Comparison of ENCODE assay signal across 26 cellular contexts in the genomic region with DNA sequence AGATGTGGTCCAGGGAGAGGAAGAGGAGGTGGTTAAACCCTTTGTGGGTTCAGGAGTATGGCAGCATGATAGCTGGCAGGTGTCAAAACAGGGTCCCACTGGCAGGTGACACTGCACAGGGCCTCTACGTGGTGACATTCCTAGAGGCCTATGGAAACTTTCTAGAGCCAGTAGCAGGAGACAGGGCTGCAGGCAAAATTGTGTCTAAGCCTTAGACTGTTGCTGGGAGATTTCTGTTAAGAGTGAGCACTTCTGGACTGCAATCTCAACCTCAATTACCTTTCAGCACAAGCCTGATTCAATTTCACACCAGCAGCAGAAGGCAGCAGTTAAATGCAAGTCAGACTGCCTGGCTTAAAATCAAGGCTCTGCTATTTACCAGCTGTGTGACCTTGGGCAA. TPM values are rescaled to one million over a fixed set of nuclear protein-coding genes. Genes with fewer than 3 reads are reported as not detected.
DNase-seq lines count a peak whose midpoint lies in the region; ATAC-seq, FAIRE-seq and TF ChIP-seq lines count a peak whose summit lies in the region.
"Had no signal": no experiment of that assay in that cellular context is flagged by ENCODE, and none has a peak within 500 bp of the region (broad histone marks: within the 10 kb centered on the region; RNA-seq: fewer than 3 reads in every experiment).

No MANE protein-coding gene starts in this region.

- H3K4me3 ChIP-seq in GM23338 (no peak overlapping the region), H1 (ENCODE audit: extremely low read depth in 1 of 4, insufficient read depth in 2 of 4, low read depth in 3 of 4, low read length in 4 of 4) (no peak overlapping the region)
- H3K4me3 ChIP-seq: A549; BLaER1 treated with 17β-estradiol and CSF1 and Interleukin-3, amounts not matched to agents 10 nM and 100 nM; PC-9 had no signal

- H4K20me1 ChIP-seq in GM23338 (replicated peaks; ENCODE audit: insufficient read depth): no peaks in the 10 kb centered on the region
- no peaks in the 10 kb centered on the region for H4K20me1 ChIP-seq in H1 (replicated peaks in 1 of 2; ENCODE audit: control insufficient read depth in 1 of 2, insufficient read depth in 2 of 2, low read length in 2 of 2)
- H4K20me1 ChIP-seq: BLaER1 treated with 17β-estradiol and CSF1 and Interleukin-3, amounts not matched to agents 10 nM and 100 nM had no signal

- H3K4ac ChIP-seq in H1 (replicated peaks; ENCODE audit: insufficient read length, low read depth, low read length): no peak overlapping the region

- H3K14ac ChIP-seq in H1 (ENCODE audit: insufficient read length): no peak overlapping the region

- H3K36me3 ChIP-seq in GM23338 (ENCODE audit: insufficient read depth) (no peaks in the 10 kb centered on the region), H1 (ENCODE audit: control insufficient read depth in 2 of 4, insufficient read depth in 4 of 4, low read length in 3 of 4) (peaks cover 0 to 33% (median 12%) of the 10 kb centered on the region in 4 experiments; a peak in 6 of 8 replicates)

- H3K9ac ChIP-seq in H1 (replicated peaks in 1 of 4; ENCODE audit: extremely low read depth in 1 of 4, low read depth in 3 of 4, low read length in 3 of 4): no peak overlapping the region
- H3K9ac ChIP-seq: BLaER1 treated with 17β-estradiol and CSF1 and Interleukin-3, amounts not matched to agents 10 nM and 100 nM had no signal

- H4K5ac ChIP-seq in H1 (ENCODE audit: insufficient read length, low read depth, low read length): peak overlapping the region; percentile 10

- no peak overlapping the region for H2BK12ac ChIP-seq in H1 (ENCODE audit: low read depth, low read length)

- no peaks in the 10 kb centered on the region; the same call in 2 of the 3 replicates for H3K9me3 Mint-ChIP-seq in GM23338
- H3K9me3 Mint-ChIP-seq in progenitor cell of endocrine pancreas (ENCODE audit: low read depth): no peaks in the 10 kb centered on the region
- H3K9me3 Mint-ChIP-seq: CD4-positive, alpha-beta T cell; IgD-negative memory B cell had no signal

- no peak overlapping the region for H3K27ac Mint-ChIP-seq in GM23338
- peak overlapping the region; percentile 16 for H3K27ac Mint-ChIP-seq in progenitor cell of endocrine pancreas
- H3K27ac Mint-ChIP-seq: CD4-positive, alpha-beta T cell; IgD-negative memory B cell had no signal

- H3K9me3 ChIP-seq in H1 (ENCODE audit: insufficient read depth in 2 of 2, low read depth in 1 of 2, low read length in 1 of 2): no peaks in the 10 kb centered on the region; a peak in 1 of 4 replicates
- H3K9me3 ChIP-seq: A549 had no signal

- H3K4me1 ChIP-seq in GM23338 (ENCODE audit: insufficient read depth) (peaks cover 8% of the 10 kb centered on the region; the same call in 1 of the 2 replicates), H1 (replicated peaks in 1 of 4; ENCODE audit: control insufficient read depth in 3 of 4, insufficient read depth in 4 of 4, low read length in 3 of 4) (peaks cover 0 to 4% (median 2%) of the 10 kb centered on the region in 4 experiments; a peak in 3 of 7 replicates)

- no peak overlapping the region for H2BK5ac ChIP-seq in H1 (ENCODE audit: low read depth, low read length)

- H3K23me2 ChIP-seq in H1 (ENCODE audit: low read depth, low read length): no peaks in the 10 kb centered on the region

- no peaks in the 10 kb centered on the region for H3F3A ChIP-seq in GM23338 (replicated peaks; ENCODE audit: low read depth)

- H3K4me1 Mint-ChIP-seq in GM23338: peaks cover 15% of the 10 kb centered on the region
- no peaks in the 10 kb centered on the region for H3K4me1 Mint-ChIP-seq in progenitor cell of endocrine pancreas (ENCODE audit: low read depth)

- no peak overlapping the region for H4K91ac ChIP-seq in H1 (replicated peaks; ENCODE audit: insufficient read length, low read length)

- H3K4me2 ChIP-seq in GM23338: peak overlapping the region; percentile 38
- H3K4me2 ChIP-seq in H1 (ENCODE audit: insufficient read depth in 1 of 2, low read depth in 2 of 2, low read length in 2 of 2): peak overlapping the region in 1 of 2 experiments; percentile 2; a peak in 1 of 4 replicates
- H3K4me2 ChIP-seq: A549; BLaER1 treated with 17β-estradiol and CSF1 and Interleukin-3, amounts not matched to agents 10 nM and 100 nM; PC-9 had no signal

- no peak overlapping the region for H2BK120ac ChIP-seq in H1 (replicated peaks; ENCODE audit: low read depth, low read length)

- H3K27me3 ChIP-seq in GM23338 (ENCODE audit: insufficient read depth) (no peaks in the 10 kb centered on the region), H1 (replicated peaks in 1 of 4; ENCODE audit: control insufficient read depth in 3 of 4, extremely low read depth in 1 of 4, insufficient read depth in 3 of 4, low read length in 3 of 4) (no peaks in the 10 kb centered on the region)
- H3K27me3 ChIP-seq: BLaER1 treated with 17β-estradiol and CSF1 and Interleukin-3, amounts not matched to agents 10 nM and 100 nM had no signal

- H3K79me1 ChIP-seq in H1 (ENCODE audit: low read depth, low read length): no peaks in the 10 kb centered on the region

- no peak for FAIRE-seq in H1 (lab: Jason Lieb, UNC)
- FAIRE-seq: A549, D721Med had no signal

- H3K27me3 Mint-ChIP-seq in GM23338 (ENCODE audit: insufficient read depth, low read depth, poor library complexity): peaks cover 3% of the 10 kb centered on the region
- no peaks in the 10 kb centered on the region for H3K27me3 Mint-ChIP-seq in progenitor cell of endocrine pancreas
- H3K27me3 Mint-ChIP-seq: CD4-positive, alpha-beta T cell; IgD-negative memory B cell had no signal

- H3K36me3 Mint-ChIP-seq in GM23338 (ENCODE audit: low read depth) (peaks cover 62% of the 10 kb centered on the region), progenitor cell of endocrine pancreas (ENCODE audit: insufficient read depth) (peaks cover 17% of the 10 kb centered on the region)

- no peak for TF ChIP-seq RAD21 in H1 (IDR thresholded peaks at IDR 0.05 in 1 of 2, conservative IDR thresholded peaks at IDR 0.05 in 1 of 2; ENCODE audit: low read depth in 2 of 2, low read length in 2 of 2)

- no peak overlapping the region for H3K4me3 Mint-ChIP-seq in GM23338
- no peak overlapping the region for H3K4me3 Mint-ChIP-seq in progenitor cell of endocrine pancreas (ENCODE audit: low read depth)
- H3K4me3 Mint-ChIP-seq: CD4-positive, alpha-beta T cell; IgD-negative memory B cell had no signal

- intact Hi-C loops in Right ventricle myocardium inferior (cut with DNase I) (no loop called here), cardiac septum (cut with DNase I) (no loop called here)

- H2BK20ac ChIP-seq in H1 (ENCODE audit: low read length): no peak overlapping the region

- 68% methylated on average over 1 of the region's 1 CpG; no CpG with 5 or more reads in 1 of the 2 experiments for WGBS in H1 (ENCODE audit: extremely low coverage in 1 of 2, insufficient coverage in 1 of 2, insufficient read length in 1 of 2, insufficient replicate concordance in 2 of 2, low coverage in 1 of 2, low lambda C conversion rate in 2 of 2, missing lambda C conversion rate in 1 of 2), 2 experiments

- H2AFZ ChIP-seq in GM23338: no peak overlapping the region
- no peak overlapping the region for H2AFZ ChIP-seq in H1 (ENCODE audit: low read length)
- H2AFZ ChIP-seq: PC-9 had no signal

- H3K27ac ChIP-seq in GM23338 (ENCODE audit: low read depth): no peak overlapping the region
- H3K27ac ChIP-seq in H1 (ENCODE audit: low read depth, low read length): no peak overlapping the region
- H3K27ac ChIP-seq: A549; BLaER1 treated with 17β-estradiol and CSF1 and Interleukin-3, amounts not matched to agents 10 nM and 100 nM; HL-60; PC-9 had no signal

- TF ChIP-seq POLR2A in H1 (IDR thresholded peaks at IDR 0.05; ENCODE audit: control extremely low read depth in 1 of 2, low read depth in 2 of 2, low read length in 2 of 2): no peak

- no peaks in the 10 kb centered on the region for H3K9me2 ChIP-seq in GM23338 (ENCODE audit: insufficient read depth)

- H3K18ac ChIP-seq in H1 (ENCODE audit: extremely low read depth, low read length): no peak overlapping the region

- no peaks in the 10 kb centered on the region; the same call in 1 of the 2 replicates for H3K79me2 ChIP-seq in GM23338 (replicated peaks; ENCODE audit: insufficient read depth)
- no peaks in the 10 kb centered on the region for H3K79me2 ChIP-seq in H1 (ENCODE audit: control insufficient read depth in 1 of 2, insufficient read depth in 2 of 2, low read length in 2 of 2)

- TF ChIP-seq CTCF in GM23338 (conservative IDR thresholded peaks at IDR 0.05; ENCODE audit: low read depth in 2 of 2) (no peak), H1 (IDR thresholded peaks at IDR 0.05; ENCODE audit: control extremely low read depth in 1 of 3, insufficient read depth in 1 of 3, low read depth in 1 of 3, low read length in 3 of 3) (no peak), progenitor cell of endocrine pancreas (IDR thresholded peaks at IDR 0.05; ENCODE audit: unreplicated experiment) (no peak)

- no peak overlapping the region for H3K56ac ChIP-seq in H1 (replicated peaks; ENCODE audit: insufficient read length, low read depth, low read length)

- POLR2A ChIA-PET in H1 (lab: Charles Lee; ENCODE audit: partially characterized antibody): interaction anchor here (0.7 kb wide), 1 partner anchor 14 kb away, joined by 3 read pairs; no protein-coding TSS in a partner anchor

- DNase-seq in Right ventricle myocardium inferior (ENCODE audit: missing footprints) (no peak), cardiac septum (ENCODE audit: low spot score) (no peak), GM23338 (ENCODE audit: low spot score) (no peak), H1 (ENCODE audit: low read depth in 1 of 2, low spot score in 2 of 2) (no peak), progenitor cell of endocrine pancreas (ENCODE audit: low spot score, unreplicated experiment) (no peak), NCI-H1436 treated with DMSO at 0.1 percent for 48 hours (lab: John Stamatoyannopoulos, UW) (no peak)
- no peak for DNase-seq in activated naive CD4-positive, alpha-beta T cell treated with Interleukin-2 at 50 U/mL for 16 hours
- DNase-seq: AML-193; CD4-positive, alpha-beta T cell; GOT3; HCEC 1CT; NCI-H1048; NCI-H1417; NCI-H1694 treated with DMSO at 0.1 percent for 48 hours; NCI-H2081; NCI-H2171 treated with DMSO at 0.1 percent for 48 hours; NCI-H345; NCI-H524 treated with DMSO at 0.1 percent for 48 hours; NCI-H774; PC-9; SHP77 had no signal

- H3K23ac ChIP-seq in H1 (ENCODE audit: insufficient read length): no peak overlapping the region

- TF ChIP-seq EP300 in H1 (IDR thresholded peaks at IDR 0.05; ENCODE audit: borderline replicate concordance in 1 of 2, low read depth in 2 of 2, low read length in 2 of 2): no peak

- ATAC-seq in Right ventricle myocardium inferior (peak; percentile 48), GM23338 (no peak)
- ATAC-seq: A549 had no signal

- CTCF ChIA-PET in H1 (lab: Charles Lee; ENCODE audit: partially characterized antibody): interaction anchor here (0.6 to 2.0 kb wide), 5 partner anchors 11 to 73 kb away, joined by 3 to 8 read pairs (median 4); no protein-coding TSS in a partner anchor

- no peak overlapping the region for H2BK15ac ChIP-seq in H1 (ENCODE audit: low read length)

- no peak overlapping the region for H4K8ac ChIP-seq in H1 (ENCODE audit: extremely low read depth, insufficient read depth, low read length)

- no peak overlapping the region for H2AK5ac ChIP-seq in H1 (ENCODE audit: low read depth, low read length)

RNA-seq across cellular contexts. Expression of gene NT5DC3, which starts 46.2 kb away (rescaled TPM):
- total RNA-seq in Right ventricle myocardium inferior (3.1 TPM), cardiac septum (4.7 TPM), progenitor cell of endocrine pancreas (13.9 and 15.4 TPM in 2 replicates)
- total RNA-seq in GM23338 (2014; rRNA removed; shearing (Covaris generic)): 10.2 and 12.5 TPM in 2 replicates
- polyA plus RNA-seq in GM23338 (2016; fragmentation: Nextera tagmentation; extraction: Ambion mirVana) (2.2 and 2.5 TPM in 2 replicates), H1 (2011; rRNA removed) (4.1 and 5.4 TPM in 2 replicates)
- 11.9 and 14.8 TPM in 2 replicates for total RNA-seq in H1 (2021; fragmentation: NEBNext Ultra II Directional; extraction: Animal tissue kit (Norgen Biotek cat#: 25700))
- polyA plus RNA-seq in H1 (2011; cell fraction: cytosol; rRNA removed): 4.9 TPM
- polyA plus RNA-seq in H1 (2011; cell fraction: nucleus; rRNA removed): 5.4 TPM
- polyA plus RNA-seq in H1 (2012, experiment 1 of 2): 5.2 to 8.3 TPM (median 6.4 TPM) in 4 replicates
- polyA plus RNA-seq in H1 (2012, experiment 2 of 2): 0.63 TPM
- polyA plus RNA-seq in H1 (2013, experiment 1 of 2): 4.5 TPM
- polyA plus RNA-seq in H1 (2013, experiment 2 of 2): 4.9 TPM
- 8.4 and 9.0 TPM in 2 replicates for polyA minus RNA-seq in H1 (2011; rRNA and poly(A)+ RNA removed)
- polyA minus RNA-seq in H1 (2011; cell fraction: cytosol; rRNA and poly(A)+ RNA removed): 5.0 TPM
- polyA minus RNA-seq in H1 (2011; cell fraction: nucleus; rRNA and poly(A)+ RNA removed): 9.2 TPM
